13 cellular contexts compared by ENCODE assay signal in genomic region chr11:62676698-62677097, GRCh38. TPM values are rescaled to one million over a fixed set of nuclear protein-coding genes. Genes with fewer than 3 reads are reported as not detected.
DNase-seq lines count a peak whose midpoint lies in the region; ATAC-seq and TF ChIP-seq lines count a peak whose summit lies in the region.
"Had no signal": no experiment of that assay in that cellular context is flagged by ENCODE, and none has a peak within 500 bp of the region (broad histone marks: within the 10 kb centered on the region; RNA-seq: fewer than 3 reads in every experiment).

No MANE protein-coding gene starts in this region.

- H3F3A ChIP-seq in GM23338 (replicated peaks; ENCODE audit: low read depth): peaks cover 34% of the 10 kb centered on the region

- H3K27ac Mint-ChIP-seq in GM23338 (peak overlapping the region; percentile 54; the same call in 1 of the 2 replicates), nephron progenitor cell (peak overlapping the region; percentile 53)
- H3K27ac Mint-ChIP-seq in activated naive CD8-positive, alpha-beta T cell treated with anti-CD3 and anti-CD28 coated beads, Interleukin-2, amount 50 U/mL, for 24 hours: peak overlapping the region; percentile 74

- H3K36me3 Mint-ChIP-seq in GM23338 (ENCODE audit: low read depth) (peaks cover 49% of the 10 kb centered on the region), nephron progenitor cell (ENCODE audit: low read depth) (peaks cover 26% of the 10 kb centered on the region)
- H3K36me3 Mint-ChIP-seq in activated naive CD8-positive, alpha-beta T cell treated with anti-CD3 and anti-CD28 coated beads, Interleukin-2, amount 50 U/mL, for 24 hours (ENCODE audit: low read depth): peaks cover 38% of the 10 kb centered on the region

- H3K9me3 Mint-ChIP-seq in GM23338 (no peaks in the 10 kb centered on the region; the same call in 2 of the 3 replicates), nephron progenitor cell (no peaks in the 10 kb centered on the region)
- H3K9me3 Mint-ChIP-seq in activated naive CD8-positive, alpha-beta T cell treated with anti-CD3 and anti-CD28 coated beads, Interleukin-2, amount 50 U/mL, for 24 hours: no peaks in the 10 kb centered on the region

- no peak overlapping the region for H3K27ac ChIP-seq in GM23338 (ENCODE audit: low read depth)
- H3K27ac ChIP-seq: A549, dorsolateral prefrontal cortex, KMS-11, ovary had no signal

- H2AFZ ChIP-seq in GM23338: no peak overlapping the region

- H3K9me2 ChIP-seq in GM23338 (ENCODE audit: insufficient read depth): no peaks in the 10 kb centered on the region

- peak overlapping the region; percentile 98; the same call in 1 of the 2 replicates for H3K4me2 ChIP-seq in GM23338
- H3K4me2 ChIP-seq: KMS-11 had no signal

- ATAC-seq in GM23338 (no peak), HG03571 (IDR thresholded peaks at IDR 0.05; ENCODE audit: unreplicated experiment) (no peak), HG03025 (IDR thresholded peaks at IDR 0.05; ENCODE audit: low FRiP score, unreplicated experiment) (no peak)
- ATAC-seq in activated naive CD8-positive, alpha-beta T cell treated with anti-CD3 and anti-CD28 coated beads, Interleukin-2, amount 50 U/mL, for 24 hours: no peak
- ATAC-seq: A549; stimulated activated naive CD8-positive, alpha-beta T cell treated with anti-CD3 and anti-CD28 coated beads, Interleukin-15, Interleukin-2, amounts not matched to agents 100 U/mL and 50 U/mL, for 24 hours had no signal

- H3K4me3 Mint-ChIP-seq in GM23338: peak overlapping the region; percentile 80
- peak overlapping the region; percentile 48 for H3K4me3 Mint-ChIP-seq in activated naive CD8-positive, alpha-beta T cell treated with anti-CD3 and anti-CD28 coated beads, Interleukin-2, amount 50 U/mL, for 24 hours
- H3K4me3 Mint-ChIP-seq in nephron progenitor cell: peak overlapping the region; percentile 88

- H4K20me1 ChIP-seq in GM23338 (replicated peaks; ENCODE audit: insufficient read depth): no peaks in the 10 kb centered on the region; the same call in 1 of the 2 replicates

- DNase-seq in NCI-H2227 (lab: John Stamatoyannopoulos, UW; ENCODE audit: unreplicated experiment) (peak; percentile 21), NCI-H2227 treated with DMSO at 0.1 percent for 48 hours (lab: John Stamatoyannopoulos, UW) (no peak), GM23338 (ENCODE audit: low spot score) (no peak), nephron progenitor cell (no peak), dedifferentiated amniotic fluid mesenchymal stem cell (ENCODE audit: extremely low spot score) (no peak)
- no peak for DNase-seq in activated naive CD8-positive, alpha-beta T cell treated with anti-CD3 and anti-CD28 coated beads, Interleukin-2, amount 50 U/mL, for 24 hours
- DNase-seq: dorsolateral prefrontal cortex; ovary; stimulated activated naive CD8-positive, alpha-beta T cell treated with anti-CD3 and anti-CD28 coated beads, Interleukin-15, Interleukin-2, amounts not matched to agents 100 U/mL and 50 U/mL, for 24 hours had no signal

- peaks cover 31% of the 10 kb centered on the region for H3K79me2 ChIP-seq in GM23338 (replicated peaks; ENCODE audit: insufficient read depth)

- peaks cover 13% of the 10 kb centered on the region for H3K27me3 Mint-ChIP-seq in GM23338 (ENCODE audit: insufficient read depth, low read depth, poor library complexity)
- no peaks in the 10 kb centered on the region for H3K27me3 Mint-ChIP-seq in activated naive CD8-positive, alpha-beta T cell treated with anti-CD3 and anti-CD28 coated beads, Interleukin-2, amount 50 U/mL, for 24 hours
- H3K27me3 Mint-ChIP-seq in nephron progenitor cell (ENCODE audit: low read depth, poor library complexity): no peaks in the 10 kb centered on the region

- TF ChIP-seq CTCF in GM23338 (conservative IDR thresholded peaks at IDR 0.05; ENCODE audit: low read depth in 2 of 2) (peak; percentile 12 to 31; a peak in 2 of 4 replicates), nephron progenitor cell (IDR thresholded peaks at IDR 0.05) (no peak)

- peaks cover 20% of the 10 kb centered on the region for H3K4me1 Mint-ChIP-seq in GM23338
- peaks cover 61% of the 10 kb centered on the region for H3K4me1 Mint-ChIP-seq in activated naive CD8-positive, alpha-beta T cell treated with anti-CD3 and anti-CD28 coated beads, Interleukin-2, amount 50 U/mL, for 24 hours
- peaks cover 53% of the 10 kb centered on the region for H3K4me1 Mint-ChIP-seq in nephron progenitor cell

- H3K4me1 ChIP-seq in GM23338 (ENCODE audit: insufficient read depth): peaks cover 20% of the 10 kb centered on the region

- H3K36me3 ChIP-seq in GM23338 (ENCODE audit: insufficient read depth): no peaks in the 10 kb centered on the region
- H3K36me3 ChIP-seq: ovary had no signal

- H3K27me3 ChIP-seq in GM23338 (ENCODE audit: insufficient read depth): no peaks in the 10 kb centered on the region
- H3K27me3 ChIP-seq: dorsolateral prefrontal cortex, ovary had no signal

- no peak overlapping the region for H3K4me3 ChIP-seq in GM23338
- H3K4me3 ChIP-seq: A549, ovary had no signal

TF ChIP-seq in GM23338, 12 proteins besides CTCF, POLR2A, EP300 and RAD21:
- no peak for TF ChIP-seq EZH2phosphoT487 (IDR thresholded peaks at IDR 0.05; ENCODE audit: unreplicated experiment)
- TF ChIP-seq ETS1 (IDR thresholded peaks at IDR 0.05): no peak
- no peak for TF ChIP-seq POLR2AphosphoS5 (IDR thresholded peaks at IDR 0.05; ENCODE audit: low read depth)
- no peak for TF ChIP-seq ZNF331 (CRISPR knock-in tag; IDR thresholded peaks at IDR 0.05; ENCODE audit: low read depth)
- TF ChIP-seq REST (IDR thresholded peaks at IDR 0.05; ENCODE audit: unreplicated experiment): no peak
- no peak for TF ChIP-seq ZNF114 (CRISPR knock-in tag; IDR thresholded peaks at IDR 0.05)
- no peak for TF ChIP-seq JUNB (IDR thresholded peaks at IDR 0.05; ENCODE audit: unreplicated experiment)
- TF ChIP-seq NANOG (IDR thresholded peaks at IDR 0.05; ENCODE audit: borderline replicate concordance): no peak
- no peak for TF ChIP-seq CREB1 (CRISPR knock-in tag; IDR thresholded peaks at IDR 0.05; ENCODE audit: low read depth)
- no peak for TF ChIP-seq STAT1 (IDR thresholded peaks at IDR 0.05; ENCODE audit: unreplicated experiment)

RNA-seq across cellular contexts. Expression of gene UBXN1, which starts 2.2 kb away (rescaled TPM):
- total RNA-seq in GM23338 (2014; rRNA removed; shearing (Covaris generic)): 62.0 and 132 TPM in 2 replicates
- 126 and 132 TPM in 2 replicates for polyA plus RNA-seq in GM23338 (2016; fragmentation: Nextera tagmentation; extraction: Ambion mirVana)

RNA-seq across cellular contexts. Expression of gene LBHD1, which starts 4.6 kb away (rescaled TPM):
- total RNA-seq in GM23338 (2014; rRNA removed; shearing (Covaris generic)): 2.8 TPM in 2 replicates
- 1.5 and 2.9 TPM in 2 replicates for polyA plus RNA-seq in GM23338 (2016; fragmentation: Nextera tagmentation; extraction: Ambion mirVana)

RNA-seq across cellular contexts. Expression of gene UQCC3, which starts 5.2 kb away (rescaled TPM):
- 13.0 and 15.9 TPM in 2 replicates for total RNA-seq in GM23338 (2014; rRNA removed; shearing (Covaris generic))
- 53.9 and 54.7 TPM in 2 replicates for polyA plus RNA-seq in GM23338 (2016; fragmentation: Nextera tagmentation; extraction: Ambion mirVana)

RNA-seq across cellular contexts. Expression of gene CSKMT, which starts 11.6 kb away (rescaled TPM):
- 8.0 and 26.4 TPM in 2 replicates for total RNA-seq in GM23338 (2014; rRNA removed; shearing (Covaris generic))
- polyA plus RNA-seq in GM23338 (2016; fragmentation: Nextera tagmentation; extraction: Ambion mirVana): 25.6 and 30.0 TPM in 2 replicates

RNA-seq across cellular contexts. Expression of gene C11orf98, which starts 11.7 kb away (rescaled TPM):
- total RNA-seq in GM23338 (2014; rRNA removed; shearing (Covaris generic)): 110 and 132 TPM in 2 replicates
- polyA plus RNA-seq in GM23338 (2016; fragmentation: Nextera tagmentation; extraction: Ambion mirVana): 479 and 507 TPM in 2 replicates
